8 cellular contexts compared by ENCODE assay signal in genomic region chr7:75914169-75914654, GRCh38. TPM values are rescaled to one million over a fixed set of nuclear protein-coding genes. Genes with fewer than 3 reads are reported as not detected.
DNase-seq lines count a peak whose midpoint lies in the region; ATAC-seq, FAIRE-seq and TF ChIP-seq lines count a peak whose summit lies in the region.

No MANE protein-coding gene starts in this region.

- peak overlapping the region; percentile 95 for H2AFZ ChIP-seq in astrocyte (ENCODE audit: low read depth, low read length)

- H3K4me1 ChIP-seq in astrocyte (ENCODE audit: insufficient read depth, low read length) (peaks cover 14% of the 10 kb centered on the region), lung (ENCODE audit: control insufficient read depth in 2 of 2, insufficient read depth in 2 of 2, low read length in 2 of 2) (peaks cover 0 to 6% of the 10 kb centered on the region in 2 donors), transverse colon (peaks cover 6 to 29% (median 19%) of the 10 kb centered on the region in 4 donors)

- peak overlapping the region; percentile 99 for H3K4me2 ChIP-seq in astrocyte (ENCODE audit: low read length)

- no peak for DNase-seq in activated T-cell treated with anti-CD3 and anti-CD28 coated beads, Interleukin-2, amount 50 U/mL, for 4 hours
- no peak for DNase-seq in activated T-cell treated with anti-CD3 and anti-CD28 coated beads, Interleukin-2, amount 50 U/mL, for 48 hours
- DNase-seq in astrocyte (ENCODE audit: low read depth) (no peak), lung (ENCODE audit: low spot score) (no peak), transverse colon (peak; percentile 16), NCI-H187 (lab: John Stamatoyannopoulos, UW) (no peak), DMS53 treated with DMSO at 0.1 percent for 48 hours (lab: John Stamatoyannopoulos, UW; ENCODE audit: unreplicated experiment) (no peak)

- TF ChIP-seq CTCF in astrocyte (IDR thresholded peaks at IDR 0.05; ENCODE audit: insufficient read depth, low read depth, low read length), result no peak
- no peak for TF ChIP-seq CTCF in lung (IDR thresholded peaks at IDR 0.05; ENCODE audit: control extremely low read depth, extremely low read depth)
- TF ChIP-seq CTCF in transverse colon (IDR thresholded peaks at IDR 0.05), result no peak

- H3K27me3 ChIP-seq in astrocyte (ENCODE audit: insufficient read depth, low read length) (no peaks in the 10 kb centered on the region), lung (ENCODE audit: control insufficient read depth, insufficient read depth) (no peaks in the 10 kb centered on the region), transverse colon (no peaks in the 10 kb centered on the region)

- H4K20me1 ChIP-seq in astrocyte (ENCODE audit: insufficient read depth, low read length), result peaks cover 34% of the 10 kb centered on the region

- ATAC-seq in activated T-cell treated with anti-CD3 and anti-CD28 coated beads, Interleukin-2, amount 50 U/mL, for 4 hours, result no peak
- ATAC-seq in lung (ENCODE audit: insufficient read depth, low FRiP score), result no peak
- no peak for ATAC-seq in GM21717 (IDR thresholded peaks at IDR 0.05; ENCODE audit: unreplicated experiment)

- H3K79me2 ChIP-seq in astrocyte (ENCODE audit: insufficient read depth, low read length), result peaks cover 39% of the 10 kb centered on the region

- H3K4me1 Mint-ChIP-seq in activated T-cell treated with anti-CD3 and anti-CD28 coated beads, Interleukin-2, amount 50 U/mL, for 4 hours (ENCODE audit: low read depth), result peaks cover 30% of the 10 kb centered on the region
- H3K4me1 Mint-ChIP-seq in astrocyte (ENCODE audit: low read depth, unreplicated experiment), result peaks cover 3% of the 10 kb centered on the region

- H3K27ac ChIP-seq in astrocyte (ENCODE audit: low read depth, low read length) (peak overlapping the region; percentile 69), lung (ENCODE audit: low read depth in 1 of 2, low read length in 1 of 2) (peak overlapping the region; percentile 79 to 99), transverse colon (peak overlapping the region; percentile 87 to 96 (median 94))

- H3K36me3 ChIP-seq in astrocyte (ENCODE audit: insufficient read depth, low read length) (no peaks in the 10 kb centered on the region), lung (ENCODE audit: control insufficient read depth in 2 of 2, insufficient read depth in 2 of 2, low read length in 2 of 2) (peaks cover 0 to 2% of the 10 kb centered on the region in 2 donors), transverse colon (no peaks in the 10 kb centered on the region)

- H3K4me3 ChIP-seq in astrocyte (ENCODE audit: insufficient read depth, low read depth, low read length) (peak overlapping the region; percentile 81), lung (peak overlapping the region; percentile 86), transverse colon (peak overlapping the region; percentile 64 to 100 (median 86))

- no peak for TF ChIP-seq EP300 in transverse colon (IDR thresholded peaks at IDR 0.05; ENCODE audit: low read depth)

- H3K36me3 Mint-ChIP-seq in activated T-cell treated with anti-CD3 and anti-CD28 coated beads, Interleukin-2, amount 50 U/mL, for 4 hours (ENCODE audit: insufficient read depth), result no peaks in the 10 kb centered on the region
- no peaks in the 10 kb centered on the region for H3K36me3 Mint-ChIP-seq in astrocyte (ENCODE audit: low read depth, unreplicated experiment)

- no peaks in the 10 kb centered on the region for H3K9me3 Mint-ChIP-seq in activated T-cell treated with anti-CD3 and anti-CD28 coated beads, Interleukin-2, amount 50 U/mL, for 4 hours
- H3K9me3 Mint-ChIP-seq in astrocyte (ENCODE audit: unreplicated experiment), result no peaks in the 10 kb centered on the region

- peak overlapping the region; percentile 86 for H3K4me3 Mint-ChIP-seq in activated T-cell treated with anti-CD3 and anti-CD28 coated beads, Interleukin-2, amount 50 U/mL, for 4 hours
- peak overlapping the region; percentile 92 for H3K4me3 Mint-ChIP-seq in astrocyte (ENCODE audit: unreplicated experiment)

- peak overlapping the region; percentile 86 for H3K9ac ChIP-seq in astrocyte (ENCODE audit: low read length)

- no peak for TF ChIP-seq POLR2A in transverse colon (IDR thresholded peaks at IDR 0.05)

- H3K27me3 Mint-ChIP-seq in activated T-cell treated with anti-CD3 and anti-CD28 coated beads, Interleukin-2, amount 50 U/mL, for 4 hours (ENCODE audit: low read depth), result no peaks in the 10 kb centered on the region
- H3K27me3 Mint-ChIP-seq in astrocyte (ENCODE audit: low read depth, unreplicated experiment), result peaks cover 5% of the 10 kb centered on the region

- in situ Hi-C loops in transverse colon (cut with MboI; ENCODE audit: low pct_ligation_motif_present in 1 of 4, low pct_unique_long_range_greater_than_20kb in 1 of 4, low sequenced_read_pairs in 3 of 4), result loop anchor here in 1 of 4 donors (10.0 kb wide), 1 partner anchor 81 kb away; the partner anchor contains the start of gene TMEM120A

- peak overlapping the region; percentile 3 for H3K27ac Mint-ChIP-seq in astrocyte (ENCODE audit: unreplicated experiment)

- H3K9me3 ChIP-seq in astrocyte (ENCODE audit: insufficient read depth, low read depth, low read length), result no peaks in the 10 kb centered on the region
- H3K9me3 ChIP-seq in lung (ENCODE audit: control insufficient read depth in 2 of 2, insufficient read depth in 1 of 2, low read length in 1 of 2), result no peaks in the 10 kb centered on the region
- H3K9me3 ChIP-seq in transverse colon, result no peaks in the 10 kb centered on the region

- 38 to 39% methylated on average over 18 of the region's 18 CpGs for WGBS in lung, 2 donors
- WGBS in transverse colon (ENCODE audit: low coverage in 1 of 2), 2 donors, result 36% methylated on average over 18 of the region's 18 CpGs; no CpG with 5 or more reads in 1 of the 2 donors

- FAIRE-seq in astrocyte (lab: Jason Lieb, UNC), result no peak

- intact Hi-C loops in transverse colon (cut with DNase I; ENCODE audit: low total_unique reads), result loop anchor here (10.0 kb wide), 2 partner anchors 51 to 81 kb away; partner anchors contain the start of gene TMEM120A

RNA-seq across cellular contexts. Expression of gene POR, which starts 0.7 kb away (rescaled TPM):
- total RNA-seq in activated T-cell treated with anti-CD3 and anti-CD28 coated beads, Interleukin-2, amount 50 U/mL, for 4 hours, result 10 to 100 TPM; 40.8 to 63.6 (median 57.7) TPM
- total RNA-seq in astrocyte (73.6 and 74.1 TPM in 2 replicates), lung (100 to 1,000 TPM; 111 to 284 TPM), transverse colon (100 to 1,000 TPM in 3 of 4 donors, 10 to 100 TPM in 1; 95.9 to 200 (median 149) TPM)
- polyA plus RNA-seq in lung, result 100 to 1,000 TPM; 243 to 305 TPM

RNA-seq across cellular contexts. Expression of gene RHBDD2, which starts 35.4 kb away (rescaled TPM):
- total RNA-seq in activated T-cell treated with anti-CD3 and anti-CD28 coated beads, Interleukin-2, amount 50 U/mL, for 4 hours, result 10 to 100 TPM; 28.0 to 35.5 (median 33.3) TPM
- total RNA-seq in astrocyte, result 54.7 and 55.0 TPM in 2 replicates
- total RNA-seq in lung, result 100 to 1,000 TPM in 1 of 2 donors, 10 to 100 TPM in 1; 25.1 to 102 TPM
- 10 to 100 TPM; 67.0 to 97.1 TPM for polyA plus RNA-seq in lung
- total RNA-seq in transverse colon, result 10 to 100 TPM; 44.9 to 79.7 (median 63.7) TPM
